Comparison of ENCODE assay signal across 23 cellular contexts in the genomic region with DNA sequence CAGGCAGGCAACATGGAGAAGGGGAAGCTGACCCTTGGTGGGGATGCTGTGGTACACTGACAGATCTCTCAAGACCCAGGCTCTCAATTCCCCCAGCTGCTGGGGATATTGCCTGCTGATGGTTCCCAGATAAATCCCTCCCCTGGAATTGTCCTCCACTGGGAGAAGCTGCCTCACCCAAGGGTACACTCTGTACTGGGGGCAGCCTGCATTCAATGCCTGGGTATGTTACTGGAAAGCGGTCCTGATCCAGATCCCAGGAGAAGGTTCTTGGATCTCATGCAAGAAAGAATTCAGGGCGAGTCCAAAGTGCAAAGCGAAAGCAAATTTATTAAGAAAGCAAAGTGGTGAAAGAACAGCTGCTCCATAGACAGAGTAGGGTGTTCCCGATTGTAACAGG.
"Had no signal": no experiment of that assay in that cellular context is flagged by ENCODE, and none has a peak within 500 bp of the region (broad histone marks: within the 10 kb centered on the region; RNA-seq: fewer than 3 reads in every experiment).

No MANE protein-coding gene starts in this region.

- H3K36me3 ChIP-seq: colonic mucosa, esophagus muscularis mucosa, gastroesophageal sphincter, heart right ventricle, left lung, lower lobe of right lung, neural progenitor cell, right lobe of liver, suprapubic skin, transverse colon, vagina had no signal

- H3K27ac ChIP-seq: colonic mucosa, esophagus muscularis mucosa, foreskin keratinocyte, gastroesophageal sphincter, heart right ventricle, left lung, lower lobe of right lung, neural progenitor cell, parathyroid adenoma, right lobe of liver, suprapubic skin, transverse colon, vagina had no signal

- DNase-seq: colonic mucosa; dermis blood vessel endothelial cell; effector memory CD4-positive, alpha-beta T cell; foreskin keratinocyte; hippocampal formation; left cardiac atrium; left lung; lower lobe of right lung; naive B cell; right lobe of liver; stimulated activated CD4-positive, alpha-beta T cell treated with anti-CD3 and anti-CD28 coated beads, Interleukin-15, amount 100 ng/mL, for 24 hours; stimulated activated CD4-positive, alpha-beta T cell treated with anti-CD3 and anti-CD28 coated beads, Interleukin-4, amount 100 ng/mL, for 1 hour; stimulated activated CD8-positive, alpha-beta memory T cell treated with anti-CD3 and anti-CD28 coated beads, Interleukin-4, amount 100 ng/mL, for 48 hours; stimulated activated naive CD4-positive, alpha-beta T cell; stimulated activated naive CD8-positive, alpha-beta T cell treated with anti-CD3 and anti-CD28 coated beads, Interleukin-15, amount 100 ng/mL, for 72 hours; transverse colon had no signal

- H3K79me2 ChIP-seq: parathyroid adenoma had no signal

- H3K4me1 ChIP-seq: colonic mucosa, esophagus muscularis mucosa, foreskin keratinocyte, gastroesophageal sphincter, left lung, lower lobe of right lung, parathyroid adenoma, right lobe of liver, suprapubic skin, transverse colon, vagina had no signal

- H3K27me3 ChIP-seq: colonic mucosa, esophagus muscularis mucosa, gastroesophageal sphincter, left lung, neural progenitor cell, right lobe of liver, suprapubic skin, transverse colon, vagina had no signal

- H2AFZ ChIP-seq: neural progenitor cell, parathyroid adenoma had no signal

- ATAC-seq: foreskin keratinocyte; gastroesophageal sphincter; left cardiac atrium; left lung; lower lobe of right lung; right lobe of liver; stimulated activated naive CD8-positive, alpha-beta T cell treated with anti-CD3 and anti-CD28 coated beads, Interleukin-15, amount 100 ng/mL, for 72 hours had no signal

- H3K4me2 ChIP-seq: neural progenitor cell had no signal

- H3K4me3 ChIP-seq: colonic mucosa, esophagus muscularis mucosa, gastroesophageal sphincter, heart right ventricle, left lung, lower lobe of right lung, neural progenitor cell, right lobe of liver, suprapubic skin, transverse colon, vagina had no signal

- H3K9me3 ChIP-seq: colonic mucosa, esophagus muscularis mucosa, gastroesophageal sphincter, heart right ventricle, left lung, lower lobe of right lung, right lobe of liver, suprapubic skin, transverse colon, vagina had no signal

- H3K9ac ChIP-seq: neural progenitor cell, parathyroid adenoma had no signal
